Comparison of ENCODE assay signal across 22 cellular contexts in the genomic region with DNA sequence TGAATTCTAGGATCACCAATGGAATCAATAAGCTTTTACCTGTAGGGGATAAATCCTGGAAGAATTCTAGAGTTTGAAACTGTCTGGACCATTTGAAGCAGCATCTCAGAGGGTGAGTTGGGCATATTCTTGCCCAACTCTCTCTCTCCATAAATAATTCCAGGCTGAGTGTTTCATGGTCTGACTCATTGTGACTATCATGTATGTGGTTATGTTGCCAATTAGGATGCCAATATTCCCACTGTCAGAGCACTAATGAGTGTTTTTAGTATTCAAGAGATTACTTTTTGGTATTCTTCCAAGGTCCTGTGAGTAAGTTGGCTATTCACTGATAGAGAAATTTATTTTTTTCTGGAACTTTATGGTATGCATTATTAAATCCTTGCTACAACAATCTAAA.
A peak's percentile ranks its signal among the peaks of the same experiment; 100 is the strongest.
DNase-seq lines count a peak whose midpoint lies in the region; ATAC-seq and TF ChIP-seq lines count a peak whose summit lies in the region.
"Had no signal": no experiment of that assay in that cellular context is flagged by ENCODE, and none has a peak within 500 bp of the region (broad histone marks: within the 10 kb centered on the region; RNA-seq: fewer than 3 reads in every experiment).

No MANE protein-coding gene starts in this region.

- no peak overlapping the region for H3K9ac ChIP-seq in mammary epithelial cell (ENCODE audit: insufficient read depth, low read length)
- H3K9ac ChIP-seq: parathyroid adenoma, SK-N-SH had no signal

- H3K4me2 ChIP-seq in mammary epithelial cell (ENCODE audit: insufficient read depth, low read depth, low read length) = no peak overlapping the region
- H3K4me2 ChIP-seq: SK-N-SH had no signal

- H3K9me3 ChIP-seq in mammary epithelial cell (replicated peaks; ENCODE audit: insufficient read depth, low read length) = no peaks in the 10 kb centered on the region
- H3K9me3 ChIP-seq: SK-N-SH had no signal

- H4K20me1 ChIP-seq in mammary epithelial cell (ENCODE audit: insufficient read depth, low read length) = no peaks in the 10 kb centered on the region

- no peak overlapping the region for H2AFZ ChIP-seq in mammary epithelial cell (ENCODE audit: low read depth, low read length)
- H2AFZ ChIP-seq: parathyroid adenoma had no signal

- no peak overlapping the region for H3K4me3 ChIP-seq in mammary epithelial cell (replicated peaks in 1 of 3; ENCODE audit: insufficient read depth in 1 of 3, low read depth in 2 of 3, low read length in 3 of 3)

- no TSS peak for BruUV-seq in mammary epithelial cell (replicated peaks; lab: Mats Ljungman, UMichigan)

- in situ Hi-C loops in mammary epithelial cell (cut with MboI; ENCODE audit: low sequenced_read_pairs in 2 of 2) = no loop called here

- DNase-seq in DMS 273 treated with DMSO at 0.1 percent for 48 hours (lab: John Stamatoyannopoulos, UW) = peak; percentile 27
- peak; percentile 23 for DNase-seq in LHCN-M2 (ENCODE audit: low read depth)
- peak; percentile 66 for DNase-seq in mammary epithelial cell
- DNase-seq in renal cortical epithelial cell (ENCODE audit: low read depth) = peak; percentile 92
- no peak for DNase-seq in activated T-cell treated with anti-CD3 and anti-CD28 coated beads, Interleukin-2, amount 50 U/mL, for 48 hours
- no peak for DNase-seq in NCI-H1436 (lab: John Stamatoyannopoulos, UW)
- DNase-seq: activated CD4-positive, alpha-beta T cell treated with anti-CD3 and anti-CD28 coated beads, Interleukin-2, amount 50 U/mL, for 4 hours; activated CD8-positive, alpha-beta memory T cell treated with anti-CD3 and anti-CD28 coated beads, Interleukin-2, amount 50 U/mL, for 4 hours; activated effector memory CD4-positive, alpha-beta T cell treated with Interleukin-2 at 50 U/mL for 16 hours; activated naive CD8-positive, alpha-beta T cell treated with anti-CD3 and anti-CD28 coated beads, Interleukin-2, amount 10 ng/mL, durations not matched to agents 7 days and 5 days; CD8-positive, alpha-beta memory T cell; effector CD8-positive, alpha-beta T cell; Kasumi-1; NCI-H1417 treated with DMSO at 0.1 percent for 48 hours; NCI-H2107; NCI-H524; RPMI8226; SK-N-SH had no signal

- TF ChIP-seq CTCF in mammary epithelial cell (conservative IDR thresholded peaks at IDR 0.05 in 1 of 2, IDR thresholded peaks at IDR 0.05 in 1 of 2; ENCODE audit: extremely low read depth in 1 of 2, insufficient read depth in 1 of 2, low read depth in 1 of 2, low read length in 2 of 2) = no peak

- no peak overlapping the region for H3K27ac ChIP-seq in mammary epithelial cell (ENCODE audit: insufficient read depth, low read depth, low read length)
- H3K27ac ChIP-seq: parathyroid adenoma had no signal

- intact Hi-C loops in mammary epithelial cell (cut with micrococcal nuclease) = no loop called here

- peaks cover 4% of the 10 kb centered on the region for H3K27me3 ChIP-seq in mammary epithelial cell (ENCODE audit: insufficient read depth, low read length)

- no peaks in the 10 kb centered on the region for H3K4me1 ChIP-seq in mammary epithelial cell (ENCODE audit: insufficient read depth, low read length)
- H3K4me1 ChIP-seq: parathyroid adenoma had no signal

- no peaks in the 10 kb centered on the region for H3K79me2 ChIP-seq in mammary epithelial cell (ENCODE audit: insufficient read depth, low read length)
- H3K79me2 ChIP-seq: parathyroid adenoma had no signal

- dilution Hi-C loops in mammary epithelial cell (cut with HindIII; ENCODE audit: low sequenced_read_pairs) = no loop called here

- CTCF ChIA-PET in mammary epithelial cell (lab: Charles Lee; ENCODE audit: low non-redundant PET) = no interaction called here

- no peaks in the 10 kb centered on the region for H3K36me3 ChIP-seq in mammary epithelial cell (ENCODE audit: insufficient read depth, low read length)

- ATAC-seq in HG03045 (IDR thresholded peaks at IDR 0.05; ENCODE audit: unreplicated experiment) = no peak
- ATAC-seq: left lobe of liver; natural killer cell treated with Interleukin-12 subunit alpha and Interleukin-12 subunit beta and Interleukin-15 and Interleukin-18, amount 100 ng/mL, for 72 hours had no signal

Comparison
In these comparisons a context has a peak if more than half of its experiments do, and no peak if none do; other contexts are left out.
1. DNase-seq: peak in DMS 273 treated with DMSO at 0.1 percent for 48 hours (single experiment), LHCN-M2 (single experiment), mammary epithelial cell (single experiment) and renal cortical epithelial cell (single experiment); none in activated T-cell treated with anti-CD3 and anti-CD28 coated beads, Interleukin-2, amount 50 U/mL, for 48 hours (0 of 2) and NCI-H1436 (single experiment).